In the genomic region with DNA sequence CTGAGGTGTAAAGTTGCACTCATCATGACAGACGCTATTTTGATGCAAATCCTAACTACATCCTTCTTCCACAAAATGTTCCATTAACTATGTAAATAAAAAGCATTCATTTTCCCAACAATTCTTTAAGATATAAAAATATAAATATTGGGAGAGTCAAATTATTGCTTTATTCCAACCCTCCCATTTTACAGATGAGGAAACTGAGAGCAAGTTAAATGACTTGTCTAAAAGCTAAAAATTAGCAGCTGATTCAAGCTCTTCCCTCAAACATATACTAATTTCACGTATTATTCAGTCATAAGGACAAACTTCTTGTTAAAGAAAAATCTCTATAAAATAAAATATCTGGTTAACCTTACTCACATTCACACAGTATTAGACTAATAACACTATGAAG, we compare ENCODE assay signal across 3 cellular contexts.
TF ChIP-seq lines count a peak whose summit lies in the region.

No MANE protein-coding gene starts in this region.

TF ChIP-seq in HepG2, 621 proteins besides CTCF, POLR2A, EP300 and RAD21:
- TF ChIP-seq PRMT3 (CRISPR knock-in tag; IDR thresholded peaks at IDR 0.05; ENCODE audit: borderline replicate concordance, low read depth) (no peak), ZNF629 (CRISPR knock-in tag; conservative IDR thresholded peaks at IDR 0.05) (peak; percentile 61)

TF ChIP-seq in HCT116, 20 proteins besides CTCF, POLR2A, EP300 and RAD21:
- TF ChIP-seq POLR2AphosphoS5 (IDR thresholded peaks at IDR 0.05; ENCODE audit: low read depth, low read length), result no peak

TF ChIP-seq in K562, 482 proteins besides CTCF, POLR2A, EP300 and RAD21:
- TF ChIP-seq RBM25 (IDR thresholded peaks at IDR 0.05; ENCODE audit: low read depth, low read length, severe bottlenecking), result peak; percentile 83
- no peak for TF ChIP-seq SRSF1 (IDR thresholded peaks at IDR 0.05; ENCODE audit: low read depth, low read length)
- no peak for TF ChIP-seq ZNF143 (CRISPR knock-in tag; IDR thresholded peaks at IDR 0.05)
- TF ChIP-seq, protein P1, sequence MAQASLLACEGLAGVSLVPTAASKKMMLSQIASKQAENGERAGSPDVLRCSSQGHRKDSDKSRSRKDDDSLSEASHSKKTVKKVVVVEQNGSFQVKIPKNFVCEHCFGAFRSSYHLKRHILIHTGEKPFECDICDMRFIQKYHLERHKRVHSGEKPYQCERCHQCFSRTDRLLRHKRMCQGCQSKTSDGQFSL (CRISPR knock-in tag; IDR thresholded peaks at IDR 0.05), result no peak
- TF ChIP-seq, protein P1 (tag; IDR thresholded peaks at IDR 0.05), result no peak
- TF ChIP-seq FOXM1 (IDR thresholded peaks at IDR 0.05; ENCODE audit: low read depth), result no peak
- TF ChIP-seq FOXM1 (CRISPR knock-in tag; IDR thresholded peaks at IDR 0.05; ENCODE audit: low read depth), result no peak
- TF ChIP-seq BRCA1 (IDR thresholded peaks at IDR 0.05), result no peak
- TF ChIP-seq BRCA1 (CRISPR knock-in tag; IDR thresholded peaks at IDR 0.05), result no peak
- no peak for TF ChIP-seq FOXK1 (CRISPR knock-in tag; IDR thresholded peaks at IDR 0.05; ENCODE audit: borderline replicate concordance)
